10 cellular contexts compared by ENCODE assay signal in genomic region chr1:186829679-186830587, GRCh38. TPM values are rescaled to one million over a fixed set of nuclear protein-coding genes. Genes with fewer than 3 reads are reported as not detected.
DNase-seq lines count a peak whose midpoint lies in the region; TF ChIP-seq lines count a peak whose summit lies in the region.
"Had no signal": no experiment of that assay in that cellular context is flagged by ENCODE, and none has a peak within 500 bp of the region (broad histone marks: within the 10 kb centered on the region; RNA-seq: fewer than 3 reads in every experiment).

No MANE protein-coding gene starts in this region.

- H3K9ac ChIP-seq in OCI-LY3 (ENCODE audit: low read length): peak overlapping the region; percentile 74
- H3K9ac ChIP-seq in endocrine pancreas (ENCODE audit: control insufficient read depth, insufficient read depth, low read length): no peak overlapping the region
- H3K9ac ChIP-seq in neural progenitor cell: no peak overlapping the region

- H3F3A ChIP-seq in neural progenitor cell (ENCODE audit: low read depth): no peaks in the 10 kb centered on the region

- H3K4me1 ChIP-seq in OCI-LY3 (ENCODE audit: low read length) (peaks cover 22% of the 10 kb centered on the region), endocrine pancreas (ENCODE audit: control insufficient read depth, insufficient read depth, low read length) (no peaks in the 10 kb centered on the region), neural progenitor cell (no peaks in the 10 kb centered on the region), BE2C (no peaks in the 10 kb centered on the region)

- no peaks in the 10 kb centered on the region for H3K79me2 ChIP-seq in OCI-LY3 (ENCODE audit: low read length)
- H3K79me2 ChIP-seq in neural progenitor cell (ENCODE audit: low read depth): no peaks in the 10 kb centered on the region

- DNase-seq in GM12865 (ENCODE audit: low read depth) (no peak), neural progenitor cell (ENCODE audit: low spot score) (no peak), nucleus accumbens (lab: John Stamatoyannopoulos, UW) (no peak), NCI-H1436 treated with DMSO at 0.1 percent for 48 hours (lab: John Stamatoyannopoulos, UW) (no peak), BE2C (no peak), ecto neural progenitor cell (ENCODE audit: low spot score) (no peak)
- DNase-seq: GDM1 had no signal

- peak overlapping the region; percentile 77 for H3K4me2 ChIP-seq in OCI-LY3 (ENCODE audit: low read length)
- no peak overlapping the region for H3K4me2 ChIP-seq in neural progenitor cell

- H4K20me1 ChIP-seq in OCI-LY3 (ENCODE audit: insufficient read depth, low read length) (no peaks in the 10 kb centered on the region), neural progenitor cell (ENCODE audit: low read depth) (no peaks in the 10 kb centered on the region)

- H3K4me3 ChIP-seq in GM12865 (ENCODE audit: low read depth, low read length) (peak overlapping the region; percentile 97), OCI-LY3 (ENCODE audit: low read length) (peak overlapping the region; percentile 82), endocrine pancreas (ENCODE audit: control insufficient read depth, insufficient read depth, low read length) (peak overlapping the region; percentile 90), neural progenitor cell (peak overlapping the region; percentile 51), BE2C (ENCODE audit: low read depth, low read length) (no peak overlapping the region)

- no peaks in the 10 kb centered on the region for H3K27me3 ChIP-seq in OCI-LY3 (ENCODE audit: low read depth, low read length)
- no peaks in the 10 kb centered on the region for H3K27me3 ChIP-seq in endocrine pancreas (ENCODE audit: control insufficient read depth, insufficient read depth, low read length)
- peaks cover 10% of the 10 kb centered on the region for H3K27me3 ChIP-seq in neural progenitor cell
- peaks cover 2% of the 10 kb centered on the region for H3K27me3 ChIP-seq in BE2C

- no peaks in the 10 kb centered on the region for H3K36me3 Mint-ChIP-seq in neural progenitor cell

- H2AFZ ChIP-seq in OCI-LY3 (ENCODE audit: low read depth, low read length): no peak overlapping the region
- no peak overlapping the region for H2AFZ ChIP-seq in neural progenitor cell (replicated peaks)

- H3K9me3 Mint-ChIP-seq in neural progenitor cell: no peaks in the 10 kb centered on the region

- H3K9me3 ChIP-seq in OCI-LY3 (ENCODE audit: insufficient read depth, low read length) (no peaks in the 10 kb centered on the region), endocrine pancreas (ENCODE audit: control insufficient read depth, low read length) (no peaks in the 10 kb centered on the region), neural progenitor cell (ENCODE audit: low read depth) (no peaks in the 10 kb centered on the region), BE2C (no peaks in the 10 kb centered on the region)

- no peak overlapping the region for H3K27ac ChIP-seq in OCI-LY3 (ENCODE audit: low read length)
- no peak overlapping the region for H3K27ac ChIP-seq in neural progenitor cell

- H3K4me3 Mint-ChIP-seq in neural progenitor cell: peak overlapping the region; percentile 88

- TF ChIP-seq CTCF in GM12865 (IDR thresholded peaks at IDR 0.05; ENCODE audit: insufficient read depth, low read depth, low read length, missing control alignments) (no peak), OCI-LY3 (IDR thresholded peaks at IDR 0.05; ENCODE audit: low read depth, low read length) (no peak), neural progenitor cell (IDR thresholded peaks at IDR 0.05) (no peak), BE2C (IDR thresholded peaks at IDR 0.05; ENCODE audit: low read depth, low read length) (no peak)

- H3K4me1 Mint-ChIP-seq in neural progenitor cell: peaks cover 7% of the 10 kb centered on the region

- peaks cover 4% of the 10 kb centered on the region for H3K27me3 Mint-ChIP-seq in neural progenitor cell (ENCODE audit: insufficient read depth, low read depth)

- no peak overlapping the region for H3K27ac Mint-ChIP-seq in neural progenitor cell

- no peaks in the 10 kb centered on the region for H3K36me3 ChIP-seq in OCI-LY3 (replicated peaks; ENCODE audit: low read depth, low read length)
- H3K36me3 ChIP-seq in endocrine pancreas (ENCODE audit: control insufficient read depth, insufficient read depth, low read length): no peaks in the 10 kb centered on the region
- H3K36me3 ChIP-seq in neural progenitor cell: no peaks in the 10 kb centered on the region
- no peaks in the 10 kb centered on the region for H3K36me3 ChIP-seq in BE2C

RNA-seq across cellular contexts. Expression of gene PLA2G4A, which starts 1.2 kb away (rescaled TPM):
- total RNA-seq in neural progenitor cell (ENCODE audit: low replicate concordance): 0.81 and 1.0 TPM in 2 replicates
- polyA plus RNA-seq in BE2C (2012; ENCODE audit: insufficient read depth, insufficient read length, low read depth): not detected
- polyA plus RNA-seq: neural cell had no signal
